In genomic region chr5:43231977-43232376, GRCh38 we compare ENCODE assay signal across 10 cellular contexts. TPM values are rescaled to one million over a fixed set of nuclear protein-coding genes. Genes with fewer than 3 reads are reported as not detected.
DNase-seq lines count a peak whose midpoint lies in the region; ATAC-seq, FAIRE-seq and TF ChIP-seq lines count a peak whose summit lies in the region.
"Had no signal": no experiment of that assay in that cellular context is flagged by ENCODE, and none has a peak within 500 bp of the region (broad histone marks: within the 10 kb centered on the region; RNA-seq: fewer than 3 reads in every experiment).

No MANE protein-coding gene starts in this region.

- TF ChIP-seq CTCF in heart right ventricle (IDR thresholded peaks at IDR 0.05) (peak in 6 of 9 donors; percentile 10 to 39 (median 22)), right atrium auricular region (IDR thresholded peaks at IDR 0.05) (no peak), epithelial cell of proximal tubule (conservative IDR thresholded peaks at IDR 0.05; ENCODE audit: low read depth, low read length) (peak; percentile 56)

- H3K27ac ChIP-seq in heart right ventricle = no peak overlapping the region
- no peak overlapping the region for H3K27ac ChIP-seq in right atrium auricular region
- H3K27ac ChIP-seq: parathyroid adenoma had no signal

- no peaks in the 10 kb centered on the region for H3K9me3 ChIP-seq in heart right ventricle
- H3K9me3 ChIP-seq in right atrium auricular region = no peaks in the 10 kb centered on the region

- H3K4me1 ChIP-seq in heart right ventricle = no peaks in the 10 kb centered on the region
- no peaks in the 10 kb centered on the region for H3K4me1 ChIP-seq in right atrium auricular region
- H3K4me1 ChIP-seq: parathyroid adenoma had no signal

- DNase-seq in heart right ventricle = no peak
- DNase-seq in right atrium auricular region (ENCODE audit: low spot score) = no peak
- DNase-seq in NCI-H2029 treated with DMSO at 0.1 percent for 48 hours (lab: John Stamatoyannopoulos, UW) = peak; percentile 95
- no peak for DNase-seq in epithelial cell of proximal tubule (ENCODE audit: low read depth)
- no peak for DNase-seq in urothelium cell line (ENCODE audit: low spot score)
- no peak for DNase-seq in foreskin melanocyte
- no peak for DNase-seq in anterior cingulate cortex (lab: John Stamatoyannopoulos, UW)

- intact Hi-C loops in heart right ventricle (cut with DNase I) = loop anchor here in 4 of 10 donors (5.0 to 10.0 kb wide), 4 partner anchors 70 to 155 kb away; no protein-coding TSS in a partner anchor

- H3K36me3 ChIP-seq in heart right ventricle = no peaks in the 10 kb centered on the region
- H3K36me3 ChIP-seq in right atrium auricular region = no peaks in the 10 kb centered on the region

- FAIRE-seq in urothelium cell line (lab: Jason Lieb, UNC) = peak; percentile 61
- FAIRE-seq: TTC549 had no signal

- peak in 3 of 8 donors; percentile 49 to 59 (median 51) for ATAC-seq in heart right ventricle
- ATAC-seq in GM18519 (IDR thresholded peaks at IDR 0.05; ENCODE audit: low FRiP score, unreplicated experiment) = no peak

- H3K4me3 ChIP-seq in heart right ventricle (no peak overlapping the region), right atrium auricular region (no peak overlapping the region), epithelial cell of proximal tubule (ENCODE audit: low read depth, low read length) (no peak overlapping the region)

- H3K27me3 ChIP-seq in heart right ventricle (no peaks in the 10 kb centered on the region), right atrium auricular region (no peaks in the 10 kb centered on the region)

- WGBS in heart right ventricle, 2 donors = 39 to 56% methylated on average over 3 of the region's 3 CpGs

RNA-seq across cellular contexts. Expression of gene NIM1K, which starts 40.0 kb away (rescaled TPM):
- total RNA-seq in heart right ventricle (under 1 TPM in 8 of 10 donors, not detected in 2; 0.12 to 0.42 (median 0.22) TPM), right atrium auricular region (under 1 TPM; 0.43 to 0.48 TPM), epithelial cell of proximal tubule (0.75 TPM in 1 of 2 replicates, not detected in the other)
- under 1 TPM; 0.07 to 0.29 TPM for polyA plus RNA-seq in heart right ventricle

Comparison
In these comparisons a context has a peak if more than half of its experiments do, and no peak if none do; other contexts are left out.
1. CTCF ChIP-seq: peak in heart right ventricle (6 of 9) and epithelial cell of proximal tubule (single experiment); none in right atrium auricular region (0 of 2).